19 cellular contexts compared by ENCODE assay signal in genomic region chr5:157205708-157206107, GRCh38. TPM values are rescaled to one million over a fixed set of nuclear protein-coding genes. Genes with fewer than 3 reads are reported as not detected.
"Had no signal": no experiment of that assay in that cellular context is flagged by ENCODE, and none has a peak within 500 bp of the region (broad histone marks: within the 10 kb centered on the region; RNA-seq: fewer than 3 reads in every experiment).

No MANE protein-coding gene starts in this region.

- H3K27ac Mint-ChIP-seq: progenitor cell of endocrine pancreas had no signal

- H3K27me3 Mint-ChIP-seq: activated B cell treated with CpG ODN at 0.5 μM for 24 hours, progenitor cell of endocrine pancreas had no signal

- DNase-seq: activated B cell treated with CpG ODN at 0.5 μM for 24 hours; activated CD8-positive, alpha-beta memory T cell treated with anti-CD3 and anti-CD28 coated beads, Interleukin-2, amount 50 U/mL, for 4 hours; dermis blood vessel endothelial cell; foreskin melanocyte; mesendoderm; stimulated activated CD4-positive, alpha-beta T cell treated with anti-CD3 and anti-CD28 coated beads, Interleukin-2, amount 100 ng/mL, for 48 hours; stimulated activated naive CD4-positive, alpha-beta T cell treated with Interleukin-2 at 50 U/mL for 16 hours; trophoblast cell had no signal

- H3K9me3 Mint-ChIP-seq: activated B cell treated with CpG ODN at 0.5 μM for 24 hours; T-helper 1 cell treated with Interleukin-12 subunit alpha and Interleukin-12 subunit beta and Interleukin-4 antibody, amounts not matched to agents 30 μg/mL and 1 μg/mL, for 36 hours had no signal

- H3K4me3 Mint-ChIP-seq: activated B cell treated with CpG ODN at 0.5 μM for 24 hours had no signal

RNA-seq across cellular contexts. Expression of gene ITK, which starts 25.1 kb away (rescaled TPM):
- total RNA-seq: chondrocyte, dermis blood vessel endothelial cell, progenitor cell of endocrine pancreas had no signal

RNA-seq across cellular contexts. Expression of gene GARIN3, which starts 39.6 kb away (rescaled TPM):
- total RNA-seq: activated B cell treated with CpG ODN at 0.5 μM for 24 hours, ascending aorta, breast epithelium, chondrocyte, dermis blood vessel endothelial cell, fibroblast of lung, lower leg skin, omental fat pad, progenitor cell of endocrine pancreas, right atrium auricular region, skeletal muscle tissue, suprapubic skin had no signal
